ENCODE assay signal across 1 cellular context in the genomic region with DNA sequence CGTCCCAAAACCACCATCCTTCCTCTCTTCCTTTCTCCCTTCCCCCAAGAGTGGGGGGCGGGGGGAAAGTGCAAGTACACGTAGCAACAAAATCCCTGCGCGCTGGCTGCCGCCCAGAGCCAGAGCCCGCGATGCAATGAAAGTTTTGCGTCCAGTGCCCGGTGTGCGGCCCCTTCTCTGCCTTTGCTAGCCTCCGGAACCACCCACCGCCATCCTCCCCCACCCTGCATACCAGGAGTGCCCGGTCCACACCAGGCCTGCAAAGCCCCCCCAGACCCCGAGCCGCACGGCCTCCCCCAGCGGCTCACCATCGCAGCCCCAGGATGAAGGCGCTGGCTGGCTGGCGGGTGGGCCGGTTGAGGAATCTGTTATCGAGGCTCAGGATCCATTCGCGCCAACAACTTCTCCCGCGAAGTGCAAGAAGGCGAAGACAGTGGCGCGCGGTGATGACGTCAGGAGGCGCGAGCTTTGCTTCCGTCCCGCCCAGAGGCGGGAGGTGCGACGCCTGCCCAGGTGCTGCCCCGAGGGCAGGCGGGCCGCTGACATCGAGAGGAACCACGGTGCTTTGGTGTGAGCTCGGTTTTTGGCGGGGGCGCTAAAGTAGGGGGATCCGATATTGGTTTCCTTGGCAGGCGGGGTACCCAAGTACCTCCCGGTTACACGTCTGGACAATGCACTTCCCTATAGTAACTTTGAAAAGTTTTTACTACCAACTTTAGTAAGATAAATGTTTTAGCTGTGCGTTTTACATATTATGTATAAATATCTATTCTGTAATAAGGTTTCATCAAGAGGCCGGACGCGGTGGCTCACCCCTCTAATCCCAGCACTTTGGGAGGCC.
TF ChIP-seq lines count a peak whose summit lies in the region.

A gene with protein sequence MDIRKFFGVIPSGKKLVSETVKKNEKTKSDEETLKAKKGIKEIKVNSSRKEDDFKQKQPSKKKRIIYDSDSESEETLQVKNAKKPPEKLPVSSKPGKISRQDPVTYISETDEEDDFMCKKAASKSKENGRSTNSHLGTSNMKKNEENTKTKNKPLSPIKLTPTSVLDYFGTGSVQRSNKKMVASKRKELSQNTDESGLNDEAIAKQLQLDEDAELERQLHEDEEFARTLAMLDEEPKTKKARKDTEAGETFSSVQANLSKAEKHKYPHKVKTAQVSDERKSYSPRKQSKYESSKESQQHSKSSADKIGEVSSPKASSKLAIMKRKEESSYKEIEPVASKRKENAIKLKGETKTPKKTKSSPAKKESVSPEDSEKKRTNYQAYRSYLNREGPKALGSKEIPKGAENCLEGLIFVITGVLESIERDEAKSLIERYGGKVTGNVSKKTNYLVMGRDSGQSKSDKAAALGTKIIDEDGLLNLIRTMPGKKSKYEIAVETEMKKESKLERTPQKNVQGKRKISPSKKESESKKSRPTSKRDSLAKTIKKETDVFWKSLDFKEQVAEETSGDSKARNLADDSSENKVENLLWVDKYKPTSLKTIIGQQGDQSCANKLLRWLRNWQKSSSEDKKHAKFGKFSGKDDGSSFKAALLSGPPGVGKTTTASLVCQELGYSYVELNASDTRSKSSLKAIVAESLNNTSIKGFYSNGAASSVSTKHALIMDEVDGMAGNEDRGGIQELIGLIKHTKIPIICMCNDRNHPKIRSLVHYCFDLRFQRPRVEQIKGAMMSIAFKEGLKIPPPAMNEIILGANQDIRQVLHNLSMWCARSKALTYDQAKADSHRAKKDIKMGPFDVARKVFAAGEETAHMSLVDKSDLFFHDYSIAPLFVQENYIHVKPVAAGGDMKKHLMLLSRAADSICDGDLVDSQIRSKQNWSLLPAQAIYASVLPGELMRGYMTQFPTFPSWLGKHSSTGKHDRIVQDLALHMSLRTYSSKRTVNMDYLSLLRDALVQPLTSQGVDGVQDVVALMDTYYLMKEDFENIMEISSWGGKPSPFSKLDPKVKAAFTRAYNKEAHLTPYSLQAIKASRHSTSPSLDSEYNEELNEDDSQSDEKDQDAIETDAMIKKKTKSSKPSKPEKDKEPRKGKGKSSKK (minus strand): TSS at position 432 of the 841 bp plus-strand sequence. CDS start 121 bp downstream, at position 311.

TF ChIP-seq in HepG2, 621 proteins besides CTCF, POLR2A, EP300 and RAD21 (continued from another document and continues in another):
- TF ChIP-seq NAIF1 (CRISPR knock-in tag; IDR thresholded peaks at IDR 0.05; ENCODE audit: borderline replicate concordance) (peak; percentile 70; the same call in 1 of the 2 replicates), ZSCAN20 (CRISPR knock-in tag; IDR thresholded peaks at IDR 0.05; ENCODE audit: borderline replicate concordance) (0 out of 2 replicates have a peak, but pooled peaks have one; percentile 97), ZNF577 (CRISPR knock-in tag; IDR thresholded peaks at IDR 0.05; ENCODE audit: borderline replicate concordance, low read depth) (peak; percentile 72; the same call in 1 of the 2 replicates), ZNF747 (CRISPR knock-in tag; IDR thresholded peaks at IDR 0.05; ENCODE audit: borderline replicate concordance) (peak; percentile 89), ZNF431 (CRISPR knock-in tag; IDR thresholded peaks at IDR 0.05; ENCODE audit: borderline replicate concordance, low read depth) (peak; percentile 93), NCOR1 (IDR thresholded peaks at IDR 0.05; ENCODE audit: borderline replicate concordance, low read length) (peak; percentile 22; the same call in 1 of the 2 replicates), KLF15 (CRISPR knock-in tag; IDR thresholded peaks at IDR 0.05; ENCODE audit: borderline replicate concordance) (peak; percentile 97), FOXC1 (CRISPR knock-in tag; IDR thresholded peaks at IDR 0.05; ENCODE audit: borderline replicate concordance) (peak; percentile 99), AGO2 (optimal IDR thresholded peaks at IDR 0.05; ENCODE audit: low read depth, low read length) (no peak), ELF3 (CRISPR knock-in tag; IDR thresholded peaks at IDR 0.05) (peak; percentile 96), ZNF670 (CRISPR knock-in tag; IDR thresholded peaks at IDR 0.05; ENCODE audit: borderline replicate concordance) (peak; percentile 81; the same call in 1 of the 2 replicates), SP5 (CRISPR knock-in tag; IDR thresholded peaks at IDR 0.05; ENCODE audit: borderline replicate concordance, low read depth) (peak; percentile 80), CBFB (CRISPR knock-in tag; IDR thresholded peaks at IDR 0.05) (no peak), ZFAT (CRISPR knock-in tag; conservative IDR thresholded peaks at IDR 0.05) (0 out of 2 replicates have a peak, but pooled peaks have one; percentile 78), JDP2 (CRISPR knock-in tag; IDR thresholded peaks at IDR 0.05; ENCODE audit: borderline replicate concordance) (peak; percentile 88; the same call in 1 of the 2 replicates), ADNP (CRISPR knock-in tag; IDR thresholded peaks at IDR 0.05) (no peak), ZFP1 (CRISPR knock-in tag; IDR thresholded peaks at IDR 0.05) (no peak; the same call in 1 of the 2 replicates), CEBPG (CRISPR knock-in tag; IDR thresholded peaks at IDR 0.05) (peak; percentile 63)
- TF ChIP-seq, protein P1, sequence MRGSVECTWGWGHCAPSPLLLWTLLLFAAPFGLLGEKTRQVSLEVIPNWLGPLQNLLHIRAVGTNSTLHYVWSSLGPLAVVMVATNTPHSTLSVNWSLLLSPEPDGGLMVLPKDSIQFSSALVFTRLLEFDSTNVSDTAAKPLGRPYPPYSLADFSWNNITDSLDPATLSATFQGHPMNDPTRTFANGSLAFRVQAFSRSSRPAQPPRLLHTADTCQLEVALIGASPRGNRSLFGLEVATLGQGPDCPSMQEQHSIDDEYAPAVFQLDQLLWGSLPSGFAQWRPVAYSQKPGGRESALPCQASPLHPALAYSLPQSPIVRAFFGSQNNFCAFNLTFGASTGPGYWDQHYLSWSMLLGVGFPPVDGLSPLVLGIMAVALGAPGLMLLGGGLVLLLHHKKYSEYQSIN (CRISPR knock-in tag; IDR thresholded peaks at IDR 0.05; ENCODE audit: borderline replicate concordance), result peak; percentile 55; the same call in 1 of the 2 replicates
- TF ChIP-seq, protein P2, sequence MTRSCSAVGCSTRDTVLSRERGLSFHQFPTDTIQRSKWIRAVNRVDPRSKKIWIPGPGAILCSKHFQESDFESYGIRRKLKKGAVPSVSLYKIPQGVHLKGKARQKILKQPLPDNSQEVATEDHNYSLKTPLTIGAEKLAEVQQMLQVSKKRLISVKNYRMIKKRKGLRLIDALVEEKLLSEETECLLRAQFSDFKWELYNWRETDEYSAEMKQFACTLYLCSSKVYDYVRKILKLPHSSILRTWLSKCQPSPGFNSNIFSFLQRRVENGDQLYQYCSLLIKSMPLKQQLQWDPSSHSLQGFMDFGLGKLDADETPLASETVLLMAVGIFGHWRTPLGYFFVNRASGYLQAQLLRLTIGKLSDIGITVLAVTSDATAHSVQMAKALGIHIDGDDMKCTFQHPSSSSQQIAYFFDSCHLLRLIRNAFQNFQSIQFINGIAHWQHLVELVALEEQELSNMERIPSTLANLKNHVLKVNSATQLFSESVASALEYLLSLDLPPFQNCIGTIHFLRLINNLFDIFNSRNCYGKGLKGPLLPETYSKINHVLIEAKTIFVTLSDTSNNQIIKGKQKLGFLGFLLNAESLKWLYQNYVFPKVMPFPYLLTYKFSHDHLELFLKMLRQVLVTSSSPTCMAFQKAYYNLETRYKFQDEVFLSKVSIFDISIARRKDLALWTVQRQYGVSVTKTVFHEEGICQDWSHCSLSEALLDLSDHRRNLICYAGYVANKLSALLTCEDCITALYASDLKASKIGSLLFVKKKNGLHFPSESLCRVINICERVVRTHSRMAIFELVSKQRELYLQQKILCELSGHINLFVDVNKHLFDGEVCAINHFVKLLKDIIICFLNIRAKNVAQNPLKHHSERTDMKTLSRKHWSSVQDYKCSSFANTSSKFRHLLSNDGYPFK (CRISPR knock-in tag; IDR thresholded peaks at IDR 0.05; ENCODE audit: borderline replicate concordance), result peak; percentile 91
- TF ChIP-seq, protein P3, sequence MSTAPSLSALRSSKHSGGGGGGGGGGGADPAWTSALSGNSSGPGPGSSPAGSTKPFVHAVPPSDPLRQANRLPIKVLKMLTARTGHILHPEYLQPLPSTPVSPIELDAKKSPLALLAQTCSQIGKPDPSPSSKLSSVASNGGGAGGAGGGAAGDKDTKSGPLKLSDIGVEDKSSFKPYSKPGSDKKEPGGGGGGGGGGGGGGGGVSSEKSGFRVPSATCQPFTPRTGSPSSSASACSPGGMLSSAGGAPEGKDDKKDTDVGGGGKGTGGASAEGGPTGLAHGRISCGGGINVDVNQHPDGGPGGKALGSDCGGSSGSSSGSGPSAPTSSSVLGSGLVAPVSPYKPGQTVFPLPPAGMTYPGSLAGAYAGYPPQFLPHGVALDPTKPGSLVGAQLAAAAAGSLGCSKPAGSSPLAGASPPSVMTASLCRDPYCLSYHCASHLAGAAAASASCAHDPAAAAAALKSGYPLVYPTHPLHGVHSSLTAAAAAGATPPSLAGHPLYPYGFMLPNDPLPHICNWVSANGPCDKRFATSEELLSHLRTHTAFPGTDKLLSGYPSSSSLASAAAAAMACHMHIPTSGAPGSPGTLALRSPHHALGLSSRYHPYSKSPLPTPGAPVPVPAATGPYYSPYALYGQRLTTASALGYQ (CRISPR knock-in tag; IDR thresholded peaks at IDR 0.05), result peak; percentile 50
- TF ChIP-seq, protein P4, sequence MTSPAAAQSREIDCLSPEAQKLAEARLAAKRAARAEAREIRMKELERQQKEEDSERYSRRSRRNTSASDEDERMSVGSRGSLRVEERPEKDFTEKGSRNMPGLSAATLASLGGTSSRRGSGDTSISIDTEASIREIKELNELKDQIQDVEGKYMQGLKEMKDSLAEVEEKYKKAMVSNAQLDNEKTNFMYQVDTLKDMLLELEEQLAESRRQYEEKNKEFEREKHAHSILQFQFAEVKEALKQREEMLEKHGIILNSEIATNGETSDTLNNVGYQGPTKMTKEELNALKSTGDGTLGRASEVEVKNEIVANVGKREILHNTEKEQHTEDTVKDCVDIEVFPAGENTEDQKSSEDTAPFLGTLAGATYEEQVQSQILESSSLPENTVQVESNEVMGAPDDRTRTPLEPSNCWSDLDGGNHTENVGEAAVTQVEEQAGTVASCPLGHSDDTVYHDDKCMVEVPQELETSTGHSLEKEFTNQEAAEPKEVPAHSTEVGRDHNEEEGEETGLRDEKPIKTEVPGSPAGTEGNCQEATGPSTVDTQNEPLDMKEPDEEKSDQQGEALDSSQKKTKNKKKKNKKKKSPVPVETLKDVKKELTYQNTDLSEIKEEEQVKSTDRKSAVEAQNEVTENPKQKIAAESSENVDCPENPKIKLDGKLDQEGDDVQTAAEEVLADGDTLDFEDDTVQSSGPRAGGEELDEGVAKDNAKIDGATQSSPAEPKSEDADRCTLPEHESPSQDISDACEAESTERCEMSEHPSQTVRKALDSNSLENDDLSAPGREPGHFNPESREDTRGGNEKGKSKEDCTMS (CRISPR knock-in tag; conservative IDR thresholded peaks at IDR 0.05), result 0 out of 2 replicates have a peak, but pooled peaks have one; percentile 78
- TF ChIP-seq, protein P5, sequence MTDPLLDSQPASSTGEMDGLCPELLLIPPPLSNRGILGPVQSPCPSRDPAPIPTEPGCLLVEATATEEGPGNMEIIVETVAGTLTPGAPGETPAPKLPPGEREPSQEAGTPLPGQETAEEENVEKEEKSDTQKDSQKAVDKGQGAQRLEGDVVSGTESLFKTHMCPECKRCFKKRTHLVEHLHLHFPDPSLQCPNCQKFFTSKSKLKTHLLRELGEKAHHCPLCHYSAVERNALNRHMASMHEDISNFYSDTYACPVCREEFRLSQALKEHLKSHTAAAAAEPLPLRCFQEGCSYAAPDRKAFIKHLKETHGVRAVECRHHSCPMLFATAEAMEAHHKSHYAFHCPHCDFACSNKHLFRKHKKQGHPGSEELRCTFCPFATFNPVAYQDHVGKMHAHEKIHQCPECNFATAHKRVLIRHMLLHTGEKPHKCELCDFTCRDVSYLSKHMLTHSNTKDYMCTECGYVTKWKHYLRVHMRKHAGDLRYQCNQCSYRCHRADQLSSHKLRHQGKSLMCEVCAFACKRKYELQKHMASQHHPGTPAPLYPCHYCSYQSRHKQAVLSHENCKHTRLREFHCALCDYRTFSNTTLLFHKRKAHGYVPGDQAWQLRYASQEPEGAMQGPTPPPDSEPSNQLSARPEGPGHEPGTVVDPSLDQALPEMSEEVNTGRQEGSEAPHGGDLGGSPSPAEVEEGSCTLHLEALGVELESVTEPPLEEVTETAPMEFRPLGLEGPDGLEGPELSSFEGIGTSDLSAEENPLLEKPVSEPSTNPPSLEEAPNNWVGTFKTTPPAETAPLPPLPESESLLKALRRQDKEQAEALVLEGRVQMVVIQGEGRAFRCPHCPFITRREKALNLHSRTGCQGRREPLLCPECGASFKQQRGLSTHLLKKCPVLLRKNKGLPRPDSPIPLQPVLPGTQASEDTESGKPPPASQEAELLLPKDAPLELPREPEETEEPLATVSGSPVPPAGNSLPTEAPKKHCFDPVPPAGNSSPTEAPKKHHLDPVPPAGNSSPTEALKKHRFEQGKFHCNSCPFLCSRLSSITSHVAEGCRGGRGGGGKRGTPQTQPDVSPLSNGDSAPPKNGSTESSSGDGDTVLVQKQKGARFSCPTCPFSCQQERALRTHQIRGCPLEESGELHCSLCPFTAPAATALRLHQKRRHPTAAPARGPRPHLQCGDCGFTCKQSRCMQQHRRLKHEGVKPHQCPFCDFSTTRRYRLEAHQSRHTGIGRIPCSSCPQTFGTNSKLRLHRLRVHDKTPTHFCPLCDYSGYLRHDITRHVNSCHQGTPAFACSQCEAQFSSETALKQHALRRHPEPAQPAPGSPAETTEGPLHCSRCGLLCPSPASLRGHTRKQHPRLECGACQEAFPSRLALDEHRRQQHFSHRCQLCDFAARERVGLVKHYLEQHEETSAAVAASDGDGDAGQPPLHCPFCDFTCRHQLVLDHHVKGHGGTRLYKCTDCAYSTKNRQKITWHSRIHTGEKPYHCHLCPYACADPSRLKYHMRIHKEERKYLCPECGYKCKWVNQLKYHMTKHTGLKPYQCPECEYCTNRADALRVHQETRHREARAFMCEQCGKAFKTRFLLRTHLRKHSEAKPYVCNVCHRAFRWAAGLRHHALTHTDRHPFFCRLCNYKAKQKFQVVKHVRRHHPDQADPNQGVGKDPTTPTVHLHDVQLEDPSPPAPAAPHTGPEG (CRISPR knock-in tag; IDR thresholded peaks at IDR 0.05), result peak; percentile 90
- TF ChIP-seq, protein P6, sequence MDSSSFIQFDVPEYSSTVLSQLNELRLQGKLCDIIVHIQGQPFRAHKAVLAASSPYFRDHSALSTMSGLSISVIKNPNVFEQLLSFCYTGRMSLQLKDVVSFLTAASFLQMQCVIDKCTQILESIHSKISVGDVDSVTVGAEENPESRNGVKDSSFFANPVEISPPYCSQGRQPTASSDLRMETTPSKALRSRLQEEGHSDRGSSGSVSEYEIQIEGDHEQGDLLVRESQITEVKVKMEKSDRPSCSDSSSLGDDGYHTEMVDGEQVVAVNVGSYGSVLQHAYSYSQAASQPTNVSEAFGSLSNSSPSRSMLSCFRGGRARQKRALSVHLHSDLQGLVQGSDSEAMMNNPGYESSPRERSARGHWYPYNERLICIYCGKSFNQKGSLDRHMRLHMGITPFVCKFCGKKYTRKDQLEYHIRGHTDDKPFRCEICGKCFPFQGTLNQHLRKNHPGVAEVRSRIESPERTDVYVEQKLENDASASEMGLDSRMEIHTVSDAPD (CRISPR knock-in tag; IDR thresholded peaks at IDR 0.05), result peak; percentile 91
